In genomic region chr10:44008270-44008916, GRCh38 we compare ENCODE assay signal across 11 cellular contexts.
DNase-seq lines count a peak whose midpoint lies in the region; ATAC-seq and TF ChIP-seq lines count a peak whose summit lies in the region.
"Had no signal": no experiment of that assay in that cellular context is flagged by ENCODE, and none has a peak within 500 bp of the region (broad histone marks: within the 10 kb centered on the region; RNA-seq: fewer than 3 reads in every experiment).

No MANE protein-coding gene starts in this region.

- TF ChIP-seq CTCF in choroid plexus epithelial cell (conservative IDR thresholded peaks at IDR 0.05; ENCODE audit: low read depth, low read length) (no peak), thyroid gland (IDR thresholded peaks at IDR 0.05) (no peak), Peyer's patch (IDR thresholded peaks at IDR 0.05) (no peak)

- H3K9me3 ChIP-seq in thyroid gland = no peaks in the 10 kb centered on the region
- H3K9me3 ChIP-seq in Peyer's patch = no peaks in the 10 kb centered on the region

- ATAC-seq in HG03280 (IDR thresholded peaks at IDR 0.05; ENCODE audit: unreplicated experiment) (peak; percentile 29), SK-N-SH treated with all-trans-retinoic acid at 6 μM for 48 hours (no peak)

- no peak overlapping the region for H3K4me3 ChIP-seq in choroid plexus epithelial cell (ENCODE audit: low read depth, low read length)
- H3K4me3 ChIP-seq in thyroid gland (replicated peaks in 1 of 3) = no peak overlapping the region
- H3K4me3 ChIP-seq in Peyer's patch = no peak overlapping the region

- DNase-seq in DMS53 (lab: John Stamatoyannopoulos, UW) (peak; percentile 6), DMS53 treated with DMSO at 0.1 percent for 48 hours (lab: John Stamatoyannopoulos, UW; ENCODE audit: unreplicated experiment) (no peak), choroid plexus epithelial cell (ENCODE audit: low read depth) (peak; percentile 17), thyroid gland (no peak), NCI-H526 treated with DMSO at 0.1 percent for 48 hours (lab: John Stamatoyannopoulos, UW) (no peak), Peyer's patch (no peak)
- DNase-seq: NCI-H2029 treated with DMSO at 0.1 percent for 48 hours, SW 1271 had no signal

- H3K4me1 ChIP-seq in thyroid gland (peaks cover 4 to 11% of the 10 kb centered on the region in 2 donors), Peyer's patch (peaks cover 0 to 3% (median 0%) of the 10 kb centered on the region in 4 donors)

- TF ChIP-seq POLR2A in thyroid gland (IDR thresholded peaks at IDR 0.05) = no peak
- TF ChIP-seq POLR2A in Peyer's patch (IDR thresholded peaks at IDR 0.05) = no peak

- no peaks in the 10 kb centered on the region for H3K36me3 ChIP-seq in thyroid gland
- no peaks in the 10 kb centered on the region for H3K36me3 ChIP-seq in Peyer's patch

- peak overlapping the region; percentile 6 to 33 (median 18) for H3K27ac ChIP-seq in thyroid gland
- no peak overlapping the region for H3K27ac ChIP-seq in Peyer's patch
- H3K27ac ChIP-seq: 22Rv1 had no signal

- H3K27me3 ChIP-seq in thyroid gland (no peaks in the 10 kb centered on the region), Peyer's patch (no peaks in the 10 kb centered on the region)

- WGBS in thyroid gland, 2 donors = 61 to 78% methylated on average over 10 of the region's 10 CpGs

- intact Hi-C loops in thyroid gland (cut with DNase I) = no loop called here

TF ChIP-seq in SK-N-SH treated with all-trans-retinoic acid at 6 μM for 48 hours, 23 proteins besides CTCF, POLR2A, EP300 and RAD21:
- TF ChIP-seq GLIS3 (CRISPR knock-in tag; IDR thresholded peaks at IDR 0.05) (no peak), OSR1 (CRISPR knock-in tag; IDR thresholded peaks at IDR 0.05) (no peak), TSHZ2 (CRISPR knock-in tag; IDR thresholded peaks at IDR 0.05) (no peak), ZC3H10 (CRISPR knock-in tag; IDR thresholded peaks at IDR 0.05) (no peak), ZFP3 (CRISPR knock-in tag; IDR thresholded peaks at IDR 0.05) (no peak), PATZ1 (CRISPR knock-in tag; IDR thresholded peaks at IDR 0.05; ENCODE audit: borderline replicate concordance) (no peak), TCF4 (CRISPR knock-in tag; IDR thresholded peaks at IDR 0.05; ENCODE audit: borderline replicate concordance) (no peak), POU6F1 (CRISPR knock-in tag; IDR thresholded peaks at IDR 0.05; ENCODE audit: borderline replicate concordance, low read depth) (no peak), ISL1 (CRISPR knock-in tag; IDR thresholded peaks at IDR 0.05) (no peak), ZNF70 (CRISPR knock-in tag; IDR thresholded peaks at IDR 0.05) (no peak)
- TF ChIP-seq, protein P1, sequence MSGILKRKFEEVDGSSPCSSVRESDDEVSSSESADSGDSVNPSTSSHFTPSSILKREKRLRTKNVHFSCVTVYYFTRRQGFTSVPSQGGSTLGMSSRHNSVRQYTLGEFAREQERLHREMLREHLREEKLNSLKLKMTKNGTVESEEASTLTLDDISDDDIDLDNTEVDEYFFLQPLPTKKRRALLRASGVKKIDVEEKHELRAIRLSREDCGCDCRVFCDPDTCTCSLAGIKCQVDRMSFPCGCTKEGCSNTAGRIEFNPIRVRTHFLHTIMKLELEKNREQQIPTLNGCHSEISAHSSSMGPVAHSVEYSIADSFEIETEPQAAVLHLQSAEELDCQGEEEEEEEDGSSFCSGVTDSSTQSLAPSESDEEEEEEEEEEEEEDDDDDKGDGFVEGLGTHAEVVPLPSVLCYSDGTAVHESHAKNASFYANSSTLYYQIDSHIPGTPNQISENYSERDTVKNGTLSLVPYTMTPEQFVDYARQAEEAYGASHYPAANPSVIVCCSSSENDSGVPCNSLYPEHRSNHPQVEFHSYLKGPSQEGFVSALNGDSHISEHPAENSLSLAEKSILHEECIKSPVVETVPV (CRISPR knock-in tag; IDR thresholded peaks at IDR 0.05) = no peak

Comparison
In these comparisons a context has a peak if more than half of its experiments do, and no peak if none do; other contexts are left out.
1. DNase-seq: peak in DMS53 (single experiment) and choroid plexus epithelial cell (single experiment); none in DMS53 treated with DMSO at 0.1 percent for 48 hours (single experiment), thyroid gland (0 of 2), NCI-H526 treated with DMSO at 0.1 percent for 48 hours (single experiment) and Peyer's patch (0 of 3).
2. H3K27ac ChIP-seq: peak in thyroid gland (3 of 3); none in Peyer's patch (0 of 4).